ENCODE assay signal across 12 cellular contexts in the genomic region with DNA sequence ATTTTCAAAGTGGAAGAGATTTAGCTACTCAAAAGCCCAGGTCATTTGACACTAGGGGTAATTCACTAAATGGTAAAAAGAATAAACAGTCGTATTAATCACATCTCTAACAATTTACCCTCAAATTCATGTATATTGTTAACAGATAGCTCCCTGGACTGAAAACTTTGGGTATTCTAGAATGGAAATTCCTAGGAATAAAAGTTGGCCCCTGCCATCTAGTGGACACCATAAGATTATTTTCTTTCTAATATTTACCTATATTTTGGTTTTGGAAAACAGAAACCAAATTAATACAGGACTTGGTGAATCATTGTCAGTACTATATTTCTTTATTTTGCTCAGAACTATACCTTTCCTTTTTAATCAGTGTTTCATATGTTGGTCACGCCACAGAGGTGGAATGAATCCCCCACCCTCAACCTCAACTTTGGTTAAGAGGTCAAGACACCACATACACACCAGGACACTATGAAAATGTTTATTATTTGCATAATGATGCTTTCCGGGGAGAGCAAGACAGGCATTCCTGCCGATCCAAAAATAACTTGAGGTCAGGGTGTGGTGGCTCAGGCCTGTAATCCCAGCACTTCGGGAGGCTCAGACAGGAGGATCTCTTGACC.
A peak's percentile ranks its signal among the peaks of the same experiment; 100 is the strongest.
DNase-seq lines count a peak whose midpoint lies in the region; TF ChIP-seq lines count a peak whose summit lies in the region.
"Had no signal": no experiment of that assay in that cellular context is flagged by ENCODE, and none has a peak within 500 bp of the region (broad histone marks: within the 10 kb centered on the region; RNA-seq: fewer than 3 reads in every experiment).

No MANE protein-coding gene starts in this region.

- H3K14ac ChIP-seq in neuronal stem cell (ENCODE audit: low read length): no peak overlapping the region

- H3K4me1 ChIP-seq in endodermal cell (ENCODE audit: control insufficient read depth, insufficient read depth, low read length): no peaks in the 10 kb centered on the region
- no peaks in the 10 kb centered on the region for H3K4me1 ChIP-seq in osteoblast (ENCODE audit: insufficient read depth, low read length)
- no peaks in the 10 kb centered on the region for H3K4me1 ChIP-seq in neuronal stem cell (ENCODE audit: control insufficient read depth in 2 of 2, insufficient read depth in 1 of 2, low read depth in 1 of 2, low read length in 2 of 2)
- H3K4me1 ChIP-seq in CD4-positive, alpha-beta memory T cell (ENCODE audit: insufficient read depth, low read length): no peaks in the 10 kb centered on the region

- H3K4me1 Mint-ChIP-seq in endodermal cell: no peaks in the 10 kb centered on the region
- H3K4me1 Mint-ChIP-seq in CD4-positive, alpha-beta memory T cell: no peaks in the 10 kb centered on the region

- no peaks in the 10 kb centered on the region for H3K79me2 ChIP-seq in osteoblast (ENCODE audit: insufficient read depth, low read length)

- H3K27ac ChIP-seq in endodermal cell (ENCODE audit: low read depth, low read length) (no peak overlapping the region), osteoblast (ENCODE audit: low read depth, low read length) (no peak overlapping the region), neuronal stem cell (replicated peaks; ENCODE audit: low read length) (no peak overlapping the region)
- H3K27ac ChIP-seq in CD4-positive, alpha-beta memory T cell (ENCODE audit: low read depth, low read length): no peak overlapping the region

- H3K23ac ChIP-seq in neuronal stem cell (ENCODE audit: low read depth, low read length, poor library complexity): no peak overlapping the region

- TF ChIP-seq CTCF in endodermal cell (conservative IDR thresholded peaks at IDR 0.05) (peak; percentile 64), osteoblast (IDR thresholded peaks at IDR 0.05; ENCODE audit: extremely low read depth, low read depth, low read length) (peak; percentile 38)

- no peak overlapping the region for H2AFZ ChIP-seq in osteoblast (ENCODE audit: low read length)
- no peak overlapping the region for H2AFZ ChIP-seq in neuronal stem cell (ENCODE audit: low read length)

- no peaks in the 10 kb centered on the region for H3K36me3 Mint-ChIP-seq in endodermal cell (ENCODE audit: low read depth)
- H3K36me3 Mint-ChIP-seq in CD4-positive, alpha-beta memory T cell: no peaks in the 10 kb centered on the region

- H2BK120ac ChIP-seq in neuronal stem cell (ENCODE audit: low read depth, low read length): no peak overlapping the region

- H3K9ac ChIP-seq in endodermal cell (ENCODE audit: extremely low read depth, low read length, poor library complexity, severe bottlenecking) (no peak overlapping the region), neuronal stem cell (ENCODE audit: low read depth, low read length, poor library complexity) (no peak overlapping the region)

- no peaks in the 10 kb centered on the region for H4K20me1 ChIP-seq in osteoblast (ENCODE audit: insufficient read depth, low read length)

- peaks cover 32% of the 10 kb centered on the region for H3K9me3 Mint-ChIP-seq in endodermal cell
- H3K9me3 Mint-ChIP-seq in CD4-positive, alpha-beta memory T cell: no peaks in the 10 kb centered on the region
- H3K9me3 Mint-ChIP-seq: dendritic cell treated with granulocyte-macrophage colony-stimulating factor and Interleukin-4, amounts not matched to agents 40 ng/mL and 50 ng/mL, for 4 days had no signal

- H4K8ac ChIP-seq in neuronal stem cell (ENCODE audit: low read depth, low read length): no peak overlapping the region

- H2BK12ac ChIP-seq in neuronal stem cell (ENCODE audit: low read length): no peak overlapping the region

- no peak overlapping the region for H2AK5ac ChIP-seq in neuronal stem cell (ENCODE audit: low read depth, low read length)

- POLR2A ChIA-PET in CD4-positive, alpha-beta memory T cell (lab: Charles Lee; ENCODE audit: partially characterized antibody): no interaction called here

- H3K27ac Mint-ChIP-seq in endodermal cell: no peak overlapping the region
- H3K27ac Mint-ChIP-seq in CD4-positive, alpha-beta memory T cell: no peak overlapping the region
- H3K27ac Mint-ChIP-seq: dendritic cell treated with granulocyte-macrophage colony-stimulating factor and Interleukin-4, amounts not matched to agents 40 ng/mL and 50 ng/mL, for 4 days had no signal

- no peaks in the 10 kb centered on the region for H3K27me3 Mint-ChIP-seq in endodermal cell (ENCODE audit: insufficient read depth)
- H3K27me3 Mint-ChIP-seq in CD4-positive, alpha-beta memory T cell: peaks cover 0 to 1% of the 10 kb centered on the region in 2 donors
- H3K27me3 Mint-ChIP-seq: dendritic cell treated with granulocyte-macrophage colony-stimulating factor and Interleukin-4, amounts not matched to agents 40 ng/mL and 50 ng/mL, for 4 days had no signal

- CTCF ChIA-PET in CD4-positive, alpha-beta memory T cell (lab: Charles Lee; ENCODE audit: partially characterized antibody): no interaction called here

- no peak overlapping the region for H2BK5ac ChIP-seq in neuronal stem cell (ENCODE audit: low read length)

- WGBS in endodermal cell (ENCODE audit: insufficient coverage in 1 of 2, insufficient read length in 1 of 2), 2 experiments: 72 to 86% methylated on average over 1 to 4 of the region's 5 CpGs
- WGBS in neuronal stem cell (ENCODE audit: extremely low coverage in 2 of 2, insufficient read length in 2 of 2, insufficient replicate concordance in 1 of 2), 2 donors: no CpG with 5 or more reads among the region's 5 CpGs

- no peak overlapping the region for H2BK15ac ChIP-seq in neuronal stem cell (ENCODE audit: low read length)

- H3K4ac ChIP-seq in neuronal stem cell (ENCODE audit: low read length): no peak overlapping the region

- H3K4me2 ChIP-seq in osteoblast (ENCODE audit: insufficient read depth, low read length) (peak overlapping the region; percentile 30), neuronal stem cell (ENCODE audit: insufficient read depth, low read length, poor library complexity, severe bottlenecking) (no peak overlapping the region)

- no peak overlapping the region for H3K4me3 ChIP-seq in endodermal cell (ENCODE audit: low read length)
- no peak overlapping the region for H3K4me3 ChIP-seq in osteoblast (ENCODE audit: insufficient read depth, low read length)
- no peak overlapping the region for H3K4me3 ChIP-seq in neuronal stem cell (ENCODE audit: low read length in 2 of 2)
- H3K4me3 ChIP-seq in CD4-positive, alpha-beta memory T cell (ENCODE audit: low read length in 2 of 2): no peak overlapping the region
- H3K4me3 ChIP-seq: MG63, mucosa of descending colon had no signal

- no peak overlapping the region for H3K4me3 Mint-ChIP-seq in endodermal cell
- H3K4me3 Mint-ChIP-seq in CD4-positive, alpha-beta memory T cell: no peak overlapping the region
- H3K4me3 Mint-ChIP-seq: dendritic cell treated with granulocyte-macrophage colony-stimulating factor and Interleukin-4, amounts not matched to agents 40 ng/mL and 50 ng/mL, for 4 days had no signal

- H3K18ac ChIP-seq in neuronal stem cell (ENCODE audit: low read length): no peak overlapping the region

- H4K91ac ChIP-seq in neuronal stem cell (ENCODE audit: low read depth, low read length, poor library complexity): no peak overlapping the region

- H3K79me1 ChIP-seq in neuronal stem cell (ENCODE audit: low read depth, low read length): no peaks in the 10 kb centered on the region

- DNase-seq in ELR (ENCODE audit: low read depth) (peak; percentile 8), NCI-H1105 (lab: John Stamatoyannopoulos, UW) (peak; percentile 2), endodermal cell (no peak), osteoblast (ENCODE audit: insufficient read length, low spot score, missing footprints) (no peak), NCI-H2227 (lab: John Stamatoyannopoulos, UW; ENCODE audit: unreplicated experiment) (no peak), neuronal stem cell (ENCODE audit: low spot score) (no peak), nucleus accumbens (lab: John Stamatoyannopoulos, UW) (no peak)
- DNase-seq in CD4-positive, alpha-beta memory T cell: no peak
- DNase-seq: activated CD4-positive, alpha-beta T cell treated with anti-CD3 and anti-CD28 coated beads, Interleukin-2, amount 50 U/mL, for 1 hour; MG63; mucosa of descending colon had no signal

- intact Hi-C loops in CD4-positive, alpha-beta memory T cell (cut with micrococcal nuclease): no loop called here

- H3K9me3 ChIP-seq in endodermal cell (ENCODE audit: control insufficient read depth, low read length): no peaks in the 10 kb centered on the region
- no peaks in the 10 kb centered on the region for H3K9me3 ChIP-seq in osteoblast (ENCODE audit: low read depth, low read length)
- H3K9me3 ChIP-seq in neuronal stem cell (replicated peaks in 1 of 2; ENCODE audit: control insufficient read depth in 2 of 2, insufficient read depth in 1 of 2, low read depth in 1 of 2, low read length in 2 of 2): no peaks in the 10 kb centered on the region
- no peaks in the 10 kb centered on the region for H3K9me3 ChIP-seq in CD4-positive, alpha-beta memory T cell (ENCODE audit: control insufficient read depth in 1 of 2, low read length in 2 of 2)
- H3K9me3 ChIP-seq: MG63, mucosa of descending colon had no signal

- H3K36me3 ChIP-seq in endodermal cell (ENCODE audit: control insufficient read depth, insufficient read depth, low read length) (no peaks in the 10 kb centered on the region), osteoblast (ENCODE audit: insufficient read depth, low read length) (no peaks in the 10 kb centered on the region), neuronal stem cell (replicated peaks in 1 of 2; ENCODE audit: control insufficient read depth in 2 of 2, insufficient read depth in 2 of 2, low read length in 2 of 2) (no peaks in the 10 kb centered on the region)
- H3K36me3 ChIP-seq in CD4-positive, alpha-beta memory T cell (ENCODE audit: insufficient read depth, low read length): no peaks in the 10 kb centered on the region
- H3K36me3 ChIP-seq: MG63 had no signal

- H3K27me3 ChIP-seq in endodermal cell (ENCODE audit: control insufficient read depth, insufficient read depth, low read length, poor library complexity, severe bottlenecking) (no peaks in the 10 kb centered on the region), osteoblast (ENCODE audit: insufficient read depth, low read length) (no peaks in the 10 kb centered on the region), neuronal stem cell (ENCODE audit: control insufficient read depth in 3 of 3, insufficient read depth in 3 of 3, low read depth in 1 of 3, low read length in 3 of 3) (no peaks in the 10 kb centered on the region)
- no peaks in the 10 kb centered on the region for H3K27me3 ChIP-seq in CD4-positive, alpha-beta memory T cell (ENCODE audit: insufficient read depth, low read length)
- H3K27me3 ChIP-seq: MG63 had no signal

Comparison
In these comparisons a context has a peak if more than half of its experiments do, and no peak if none do; other contexts are left out.
1. DNase-seq: peak in ELR (single experiment) and NCI-H1105 (single experiment); none in endodermal cell (single experiment), osteoblast (single experiment), NCI-H2227 (single experiment), neuronal stem cell (single experiment), CD4-positive, alpha-beta memory T cell (0 of 5) and nucleus accumbens (0 of 56).